ENCODE assay signal across 15 cellular contexts in genomic region chr7:28107960-28108359, GRCh38.
DNase-seq lines count a peak whose midpoint lies in the region; ATAC-seq, FAIRE-seq and TF ChIP-seq lines count a peak whose summit lies in the region.
"Had no signal": no experiment of that assay in that cellular context is flagged by ENCODE, and none has a peak within 500 bp of the region (broad histone marks: within the 10 kb centered on the region; RNA-seq: fewer than 3 reads in every experiment).

No MANE protein-coding gene starts in this region.

- TF ChIP-seq CTCF in RWPE2 (IDR thresholded peaks at IDR 0.05; ENCODE audit: poor library complexity, severe bottlenecking), result no peak
- no peak for TF ChIP-seq CTCF in fibroblast of pulmonary artery (IDR thresholded peaks at IDR 0.05; ENCODE audit: low read length, missing control alignments)
- TF ChIP-seq CTCF in GM10266 (IDR thresholded peaks at IDR 0.05; ENCODE audit: control insufficient read depth, insufficient read depth, low read depth, missing control alignments), result no peak

- H3K36me3 ChIP-seq in RWPE2 (ENCODE audit: low read depth), result no peaks in the 10 kb centered on the region

- ATAC-seq in RWPE2 (ENCODE audit: low read depth) (peak; percentile 67; the same call in 2 of the 3 replicates), HG02938 (IDR thresholded peaks at IDR 0.05; ENCODE audit: unreplicated experiment) (no peak), HG03175 (IDR thresholded peaks at IDR 0.05; ENCODE audit: unreplicated experiment) (no peak)

- DNase-seq in H54 (ENCODE audit: insufficient read length, low spot score) (peak; percentile 39), RWPE2 (ENCODE audit: low spot score) (no peak), fibroblast of pulmonary artery (ENCODE audit: low read depth) (peak; percentile 42), renal cortical epithelial cell (ENCODE audit: low read depth) (peak; percentile 69), NCI-H510A (lab: John Stamatoyannopoulos, UW) (no peak), GM10266 (ENCODE audit: extremely low spot score) (no peak)
- DNase-seq: DMS79 treated with DMSO at 0.1 percent for 48 hours; NCI-H187; NCI-H526; posterior cingulate gyrus; RPMI8226; stimulated activated CD4-positive, alpha-beta T cell treated with anti-CD3 and anti-CD28 coated beads, Interleukin-1b, Interleukin-23, amount 100 ng/mL, for 48 hours had no signal

- no peaks in the 10 kb centered on the region for H3K9me3 ChIP-seq in RWPE2 (ENCODE audit: severe bottlenecking)

- no peak for TF ChIP-seq POLR2A in H54 (IDR thresholded peaks at IDR 0.05; ENCODE audit: low read depth, low read length)

- no peak overlapping the region for H3K27ac ChIP-seq in RWPE2 (ENCODE audit: poor library complexity, severe bottlenecking)
- H3K27ac ChIP-seq: KMS-11 had no signal

- no peaks in the 10 kb centered on the region for H3K27me3 ChIP-seq in RWPE2 (ENCODE audit: insufficient read depth, poor library complexity, severe bottlenecking)

- H3K4me3 ChIP-seq in RWPE2 (ENCODE audit: severe bottlenecking) (no peak overlapping the region), fibroblast of pulmonary artery (replicated peaks; ENCODE audit: low read depth, low read length) (no peak overlapping the region)

- FAIRE-seq in H54 (lab: Jason Lieb, UNC), result peak; percentile 78

- H3K4me1 ChIP-seq in RWPE2 (ENCODE audit: insufficient read depth, poor library complexity, severe bottlenecking), result peaks cover 22% of the 10 kb centered on the region

Comparison
In these comparisons a context has a peak if more than half of its experiments do, and no peak if none do; other contexts are left out.
1. DNase-seq: peak in H54 (single experiment), fibroblast of pulmonary artery (single experiment) and renal cortical epithelial cell (single experiment); none in RWPE2 (single experiment), NCI-H510A (single experiment) and GM10266 (single experiment).